In the genomic region with DNA sequence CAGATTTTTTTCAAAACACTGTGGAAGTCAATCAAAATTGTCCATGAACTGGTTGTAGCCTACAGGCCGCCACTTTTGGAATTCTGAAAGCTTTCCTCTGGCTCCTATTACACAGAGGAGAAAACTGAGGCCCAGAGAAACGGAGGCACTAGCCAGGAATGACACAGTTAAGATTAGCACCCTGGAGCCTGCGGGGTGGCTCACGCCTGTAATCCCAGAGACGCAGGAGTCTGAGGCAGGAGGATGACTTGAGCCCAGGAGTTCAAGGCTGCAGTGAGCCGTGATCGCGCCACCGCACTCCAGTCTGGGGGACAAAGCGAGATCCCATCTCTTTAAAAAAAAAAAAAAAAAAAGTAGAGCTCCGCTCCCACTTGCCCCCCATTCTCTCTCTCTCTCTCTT, we compare ENCODE assay signal across 25 cellular contexts. TPM values are rescaled to one million over a fixed set of nuclear protein-coding genes. Genes with fewer than 3 reads are reported as not detected.
A peak's percentile ranks its signal among the peaks of the same experiment; 100 is the strongest.
DNase-seq lines count a peak whose midpoint lies in the region; ATAC-seq and TF ChIP-seq lines count a peak whose summit lies in the region.
"Had no signal": no experiment of that assay in that cellular context is flagged by ENCODE, and none has a peak within 500 bp of the region (broad histone marks: within the 10 kb centered on the region; RNA-seq: fewer than 3 reads in every experiment).

No MANE protein-coding gene starts in this region.

- no peak for TF ChIP-seq CTCF in osteocyte (IDR thresholded peaks at IDR 0.05)
- no peak for TF ChIP-seq CTCF in adrenal gland (IDR thresholded peaks at IDR 0.05)
- no peak for TF ChIP-seq CTCF in esophagus muscularis mucosa (IDR thresholded peaks at IDR 0.05)

- WGBS in adrenal gland, 4 donors, result 85 to 95% (median 90%) methylated on average over 10 to 11 of the region's 11 CpGs
- WGBS in esophagus muscularis mucosa, result 96% methylated on average over 11 of the region's 11 CpGs

- POLR2A ChIA-PET in activated CD4-positive, alpha-beta T cell treated with anti-CD3 and anti-CD28 coated beads for 36 hours (lab: Charles Lee), result no interaction called here

- H3K4me1 ChIP-seq in NT2/D1 (ENCODE audit: insufficient read depth, insufficient read length) (peaks cover 17% of the 10 kb centered on the region), iPS-20b (ENCODE audit: insufficient read depth, low read length) (peaks cover 9% of the 10 kb centered on the region; the same call in 1 of the 2 replicates), adrenal gland (replicated peaks in 1 of 2) (peaks cover 10 to 12% of the 10 kb centered on the region in 2 donors), esophagus muscularis mucosa (peaks cover 15 to 21% (median 18%) of the 10 kb centered on the region in 4 donors)

- no peaks in the 10 kb centered on the region for H3K9me3 ChIP-seq in NT2/D1 (ENCODE audit: insufficient read depth, low read length)
- no peaks in the 10 kb centered on the region for H3K9me3 ChIP-seq in iPS-20b (ENCODE audit: insufficient read depth, low read depth, low read length)
- H3K9me3 ChIP-seq in adrenal gland (replicated peaks in 1 of 3), result no peaks in the 10 kb centered on the region
- no peaks in the 10 kb centered on the region for H3K9me3 ChIP-seq in esophagus muscularis mucosa
- H3K9me3 ChIP-seq: pancreas, right lobe of liver, transverse colon had no signal

- peaks cover 45% of the 10 kb centered on the region for H3K27me3 Mint-ChIP-seq in activated CD4-positive, alpha-beta T cell treated with anti-CD3 and anti-CD28 coated beads for 36 hours
- peaks cover 77% of the 10 kb centered on the region for H3K27me3 Mint-ChIP-seq in osteocyte (ENCODE audit: unreplicated experiment)

- H3K9ac ChIP-seq in NT2/D1 (ENCODE audit: insufficient read length, low read depth) (peak overlapping the region; percentile 65), iPS-20b (ENCODE audit: low read depth, low read length) (no peak overlapping the region)

- peaks cover 8% of the 10 kb centered on the region for H3K4me1 Mint-ChIP-seq in activated CD4-positive, alpha-beta T cell treated with anti-CD3 and anti-CD28 coated beads for 36 hours
- H3K4me1 Mint-ChIP-seq in osteocyte (ENCODE audit: unreplicated experiment), result peaks cover 9% of the 10 kb centered on the region

- H3K4me3 ChIP-seq in NT2/D1 (ENCODE audit: insufficient read length, low read depth) (peak overlapping the region; percentile 50), iPS-20b (ENCODE audit: low read length) (peak overlapping the region; percentile 51; the same call in 1 of the 2 replicates), adrenal gland (no peak overlapping the region), esophagus muscularis mucosa (no peak overlapping the region)
- H3K4me3 ChIP-seq: right lobe of liver had no signal

- no peaks in the 10 kb centered on the region for H3K36me3 Mint-ChIP-seq in activated CD4-positive, alpha-beta T cell treated with anti-CD3 and anti-CD28 coated beads for 36 hours (ENCODE audit: low read depth)
- no peaks in the 10 kb centered on the region for H3K36me3 Mint-ChIP-seq in osteocyte (ENCODE audit: unreplicated experiment)

- no peak for DNase-seq in activated CD4-positive, alpha-beta T cell treated with anti-CD3 and anti-CD28 coated beads for 36 hours
- no peak for DNase-seq in activated CD4-positive, alpha-beta T cell treated with anti-CD3 and anti-CD28 coated beads, Interleukin-2, amount 50 U/mL, for 48 hours
- DNase-seq in NT2/D1 (ENCODE audit: low read depth, low spot score) (no peak), osteocyte (ENCODE audit: extremely low spot score, unreplicated experiment) (no peak), adrenal gland (no peak), esophagus muscularis mucosa (ENCODE audit: extremely low spot score) (no peak), DMS79 treated with DMSO at 0.1 percent for 48 hours (lab: John Stamatoyannopoulos, UW) (no peak)
- DNase-seq: 8988T; activated CD4-positive, alpha-beta memory T cell treated with anti-CD3 and anti-CD28 coated beads, Interleukin-2, amount 10 ng/mL, durations not matched to agents 7 days and 5 days; dermis blood vessel endothelial cell; foreskin melanocyte; GF-D8; HCEC 1CT; left colon; NCI-H1417 treated with DMSO at 0.1 percent for 48 hours; NCI-H524 treated with DMSO at 0.1 percent for 48 hours; OCI-M1; pancreas; T-helper 2 cell; transverse colon; WERI-Rb-1 had no signal

- no peak for TF ChIP-seq POLR2A in adrenal gland (IDR thresholded peaks at IDR 0.05)
- no peak for TF ChIP-seq POLR2A in esophagus muscularis mucosa (IDR thresholded peaks at IDR 0.05; ENCODE audit: low read depth)

- no peak for ATAC-seq in activated CD4-positive, alpha-beta T cell treated with anti-CD3 and anti-CD28 coated beads for 36 hours
- ATAC-seq: left colon, pancreas, right lobe of liver had no signal

- peak overlapping the region; percentile 24 for H3K4me3 Mint-ChIP-seq in activated CD4-positive, alpha-beta T cell treated with anti-CD3 and anti-CD28 coated beads for 36 hours
- H3K4me3 Mint-ChIP-seq in osteocyte (ENCODE audit: unreplicated experiment), result peak overlapping the region; percentile 49
- H3K4me3 Mint-ChIP-seq: activated CD4-positive, alpha-beta memory T cell treated with anti-CD3 and anti-CD28 coated beads, Interleukin-2, amount 10 ng/mL, durations not matched to agents 7 days and 5 days had no signal

- intact Hi-C loops in activated CD4-positive, alpha-beta T cell treated with anti-CD3 and anti-CD28 coated beads for 36 hours (cut with DNase I, micrococcal nuclease), result no loop called here
- intact Hi-C loops in adrenal gland (cut with DNase I) (no loop called here), esophagus muscularis mucosa (cut with DNase I) (no loop called here)

- no peaks in the 10 kb centered on the region for H3K9me3 Mint-ChIP-seq in activated CD4-positive, alpha-beta T cell treated with anti-CD3 and anti-CD28 coated beads for 36 hours (ENCODE audit: low read depth)
- no peaks in the 10 kb centered on the region for H3K9me3 Mint-ChIP-seq in osteocyte (ENCODE audit: unreplicated experiment)
- H3K9me3 Mint-ChIP-seq: activated CD4-positive, alpha-beta memory T cell treated with anti-CD3 and anti-CD28 coated beads, Interleukin-2, amount 10 ng/mL, durations not matched to agents 7 days and 5 days had no signal

- CTCF ChIA-PET in activated CD4-positive, alpha-beta T cell treated with anti-CD3 and anti-CD28 coated beads for 36 hours (lab: Charles Lee), result interaction anchor here (0.8 kb wide), 1 partner anchor 12 kb away, joined by 3 read pairs; no protein-coding TSS in a partner anchor

- H3K27ac ChIP-seq in iPS-20b (ENCODE audit: low read length), result no peak overlapping the region
- H3K27ac ChIP-seq in adrenal gland, result no peak overlapping the region
- H3K27ac ChIP-seq in esophagus muscularis mucosa (replicated peaks in 1 of 4), result no peak overlapping the region
- H3K27ac ChIP-seq: epithelial cell of prostate, pancreas, right lobe of liver, transverse colon, WERI-Rb-1 had no signal

- no peaks in the 10 kb centered on the region for H3K36me3 ChIP-seq in NT2/D1 (ENCODE audit: insufficient read depth, insufficient read length, low read length)
- no peaks in the 10 kb centered on the region for H3K36me3 ChIP-seq in iPS-20b (ENCODE audit: insufficient read depth, low read depth, low read length)
- H3K36me3 ChIP-seq in adrenal gland (replicated peaks in 1 of 2), result no peaks in the 10 kb centered on the region
- no peaks in the 10 kb centered on the region for H3K36me3 ChIP-seq in esophagus muscularis mucosa
- H3K36me3 ChIP-seq: pancreas, right lobe of liver, transverse colon, WERI-Rb-1 had no signal

- no peak overlapping the region for H3K27ac Mint-ChIP-seq in activated CD4-positive, alpha-beta T cell treated with anti-CD3 and anti-CD28 coated beads for 36 hours
- H3K27ac Mint-ChIP-seq in osteocyte (ENCODE audit: unreplicated experiment), result no peak overlapping the region
- H3K27ac Mint-ChIP-seq: activated CD4-positive, alpha-beta memory T cell treated with anti-CD3 and anti-CD28 coated beads, Interleukin-2, amount 10 ng/mL, durations not matched to agents 7 days and 5 days had no signal

- TF ChIP-seq EP300 in esophagus muscularis mucosa (IDR thresholded peaks at IDR 0.05), result no peak

- H3K27me3 ChIP-seq in NT2/D1 (ENCODE audit: insufficient read depth, insufficient read length), result peaks cover 70% of the 10 kb centered on the region
- H3K27me3 ChIP-seq in iPS-20b (ENCODE audit: insufficient read depth, low read length), result peaks cover 100% of the 10 kb centered on the region
- H3K27me3 ChIP-seq in adrenal gland, result peaks cover 34% of the 10 kb centered on the region
- H3K27me3 ChIP-seq in esophagus muscularis mucosa, result peaks cover 9 to 54% (median 33%) of the 10 kb centered on the region in 4 donors

RNA-seq across cellular contexts. Expression of a gene that starts 0.7 kb away (rescaled TPM):
- total RNA-seq in activated CD4-positive, alpha-beta T cell treated with anti-CD3 and anti-CD28 coated beads for 36 hours, result not detected
- total RNA-seq in osteocyte (not detected in 2 replicates), adrenal gland (not detected), esophagus muscularis mucosa (under 1 TPM in 1 of 4 donors, not detected in 3; 0.33 TPM)
- polyA plus RNA-seq in adrenal gland, result under 1 TPM in 1 of 3 donors, not detected in 2; 0.07 TPM
- total RNA-seq: activated CD4-positive, alpha-beta memory T cell treated with anti-CD3 and anti-CD28 coated beads, Interleukin-2, amount 10 ng/mL, durations not matched to agents 7 days and 5 days; bronchial epithelial cell; dermis blood vessel endothelial cell; left colon; pancreas; right lobe of liver; transverse colon had no signal
- polyA plus RNA-seq: pancreas had no signal

Comparison
In these comparisons a context has a peak if more than half of its experiments do, and no peak if none do; other contexts are left out.
1. H3K4me3 ChIP-seq: peak in NT2/D1 (single experiment) and iPS-20b (single experiment); none in adrenal gland (0 of 4) and esophagus muscularis mucosa (0 of 4).